Comparison of ENCODE assay signal across 11 cellular contexts in the genomic region with DNA sequence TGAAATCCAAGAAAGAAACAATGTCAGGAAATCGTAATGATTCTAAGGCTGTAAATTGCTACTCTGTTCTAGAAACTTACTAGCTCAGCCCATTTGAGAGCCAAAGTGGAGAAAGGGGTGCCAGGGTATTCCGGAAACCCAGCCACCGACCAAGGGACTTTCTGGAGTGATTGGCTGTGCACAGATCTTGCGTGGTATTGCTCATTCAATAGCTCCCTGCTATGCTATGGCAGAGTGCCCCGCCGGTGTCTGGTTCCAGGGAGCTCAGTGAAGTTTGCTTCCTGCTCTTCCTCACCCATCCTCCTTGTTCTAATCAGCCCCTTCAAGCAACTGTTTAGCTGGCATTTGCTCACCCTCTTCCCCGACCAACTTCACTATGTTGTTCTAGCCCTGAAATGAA.
"Had no signal": no experiment of that assay in that cellular context is flagged by ENCODE, and none has a peak within 500 bp of the region (broad histone marks: within the 10 kb centered on the region; RNA-seq: fewer than 3 reads in every experiment).

No MANE protein-coding gene starts in this region.

- H3K27me3 ChIP-seq: body of pancreas, foreskin keratinocyte, transverse colon had no signal

- H3K4me1 ChIP-seq: body of pancreas, foreskin keratinocyte, lower lobe of right lung, transverse colon had no signal

- DNase-seq: activated CD4-positive, alpha-beta T cell treated with anti-CD3 and anti-CD28 coated beads, Interleukin-2, amount 50 U/mL, for 1 hour; activated naive CD4-positive, alpha-beta T cell treated with anti-CD3 and anti-CD28 coated beads, Interleukin-2, amount 10 ng/mL, durations not matched to agents 7 days and 5 days; activated T-cell treated with anti-CD3 and anti-CD28 coated beads for 4 hours; foreskin keratinocyte; lower lobe of right lung; midbrain; naive B cell; stimulated activated CD4-positive, alpha-beta T cell treated with anti-CD3 and anti-CD28 coated beads, Interleukin-15, amount 100 ng/mL, for 24 hours; transverse colon had no signal

- H3K4me3 ChIP-seq: body of pancreas, lower lobe of right lung, transverse colon had no signal

- H3K27ac ChIP-seq: body of pancreas, foreskin keratinocyte, lower lobe of right lung, transverse colon had no signal

- H3K9me3 ChIP-seq: body of pancreas, lower lobe of right lung, transverse colon had no signal

- ATAC-seq: activated T-helper 17 cell treated with anti-CD3 and anti-CD28 coated beads, Interleukin-2, amount 50 U/mL, for 72 hours; body of pancreas; foreskin keratinocyte; lower lobe of right lung had no signal
